ENCODE assay signal across 33 cellular contexts in the genomic region with DNA sequence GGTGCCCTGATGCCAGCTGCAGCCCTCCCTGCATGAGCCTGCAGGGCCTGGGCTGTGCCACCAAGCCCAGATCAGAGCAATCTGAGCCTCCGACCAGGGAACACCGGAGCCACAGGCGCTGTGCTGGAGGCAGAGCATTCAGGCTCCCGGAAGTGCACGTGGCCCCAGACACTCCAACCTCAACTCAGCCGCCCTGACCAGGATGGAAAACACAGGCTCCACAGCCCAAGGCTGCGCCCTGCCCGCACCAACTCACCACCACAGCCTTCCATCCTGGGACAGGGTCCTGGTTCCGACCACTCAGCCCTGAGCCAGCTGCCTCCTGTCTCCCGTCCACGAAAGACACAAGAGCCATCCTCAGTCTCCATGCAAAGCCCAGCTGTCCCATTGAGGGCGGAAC. TPM values are rescaled to one million over a fixed set of nuclear protein-coding genes. Genes with fewer than 3 reads are reported as not detected.
"Had no signal": no experiment of that assay in that cellular context is flagged by ENCODE, and none has a peak within 500 bp of the region (broad histone marks: within the 10 kb centered on the region; RNA-seq: fewer than 3 reads in every experiment).

No MANE protein-coding gene starts in this region.

- DNase-seq: activated CD4-positive, alpha-beta memory T cell treated with anti-CD3 and anti-CD28 coated beads, Interleukin-2, amount 10 ng/mL, durations not matched to agents 7 days and 5 days; activated CD4-positive, alpha-beta T cell treated with anti-CD3 and anti-CD28 coated beads for 48 hours; activated naive CD8-positive, alpha-beta T cell treated with anti-CD3 and anti-CD28 coated beads, Interleukin-2, amount 50 U/mL, for 24 hours; activated T-cell treated with anti-CD3 and anti-CD28 coated beads, Interleukin-2, amount 50 U/mL, for 4 hours; colonic mucosa; effector memory CD4-positive, alpha-beta T cell; erythroblast; islet precursor cell; left cardiac atrium; midbrain; retina; sigmoid colon; small intestine; stimulated activated CD4-positive, alpha-beta T cell treated with anti-CD3 and anti-CD28 coated beads, Interleukin-4, amount 100 ng/mL, for 4 hours; stimulated activated CD8-positive, alpha-beta memory T cell treated with anti-CD3 and anti-CD28 coated beads, Interleukin-4, amount 100 ng/mL, for 48 hours; stimulated activated naive B cell treated with anti-CD40 and anti-IgM and Interleukin-4, amounts not matched to agents 10 μg/mL and 1 μg/mL and 100 μg/mL, for 72 hours; SW 1271; T-helper 9 cell had no signal

- H3K27ac Mint-ChIP-seq: activated CD4-positive, alpha-beta memory T cell treated with anti-CD3 and anti-CD28 coated beads, Interleukin-2, amount 10 ng/mL, durations not matched to agents 7 days and 5 days; activated naive CD4-positive, alpha-beta T cell treated with anti-CD3 and anti-CD28 coated beads, Interleukin-2, amount 50 U/mL, for 24 hours; activated naive CD8-positive, alpha-beta T cell treated with anti-CD3 and anti-CD28 coated beads, Interleukin-2, amount 50 U/mL, for 24 hours; activated T-helper 17 cell treated with anti-CD3 and anti-CD28 coated beads, Interleukin-2, amount 50 U/mL, for 72 hours; memory B cell; nephron; stimulated activated naive B cell treated with anti-CD40 and anti-IgM and Interleukin-4, amounts not matched to agents 10 μg/mL and 1 μg/mL and 100 μg/mL, for 72 hours; T-helper 1 cell treated with Interleukin-12 subunit alpha and Interleukin-12 subunit beta and Interleukin-4 antibody, amounts not matched to agents 30 μg/mL and 1 μg/mL, for 36 hours had no signal

- ATAC-seq: activated CD4-positive, CD25-positive, alpha-beta regulatory T cell treated with anti-CD3 and anti-CD28 coated beads, Interleukin-2, amount 50 U/mL, for 24 hours; activated naive CD8-positive, alpha-beta T cell treated with anti-CD3 and anti-CD28 coated beads, Interleukin-2, amount 50 U/mL, for 24 hours; activated T-cell treated with anti-CD3 and anti-CD28 coated beads, Interleukin-2, amount 50 U/mL, for 4 hours; activated T-helper 17 cell treated with anti-CD3 and anti-CD28 coated beads, Interleukin-2, amount 50 U/mL, for 72 hours; gastroesophageal sphincter; left cardiac atrium; pancreas; stimulated activated naive B cell treated with anti-CD40 and anti-IgM and Interleukin-4, amounts not matched to agents 10 μg/mL and 1 μg/mL and 100 μg/mL, for 72 hours had no signal

- H3K9me3 Mint-ChIP-seq: activated CD4-positive, alpha-beta memory T cell treated with anti-CD3 and anti-CD28 coated beads, Interleukin-2, amount 10 ng/mL, durations not matched to agents 7 days and 5 days; activated naive CD4-positive, alpha-beta T cell treated with anti-CD3 and anti-CD28 coated beads, Interleukin-2, amount 50 U/mL, for 24 hours; activated naive CD8-positive, alpha-beta T cell treated with anti-CD3 and anti-CD28 coated beads, Interleukin-2, amount 50 U/mL, for 24 hours; activated T-cell treated with anti-CD3 and anti-CD28 coated beads, Interleukin-2, amount 50 U/mL, for 4 hours; activated T-helper 17 cell treated with anti-CD3 and anti-CD28 coated beads, Interleukin-2, amount 50 U/mL, for 72 hours; memory B cell; stimulated activated naive B cell treated with anti-CD40 and anti-IgM and Interleukin-4, amounts not matched to agents 10 μg/mL and 1 μg/mL and 100 μg/mL, for 72 hours; T-helper 1 cell treated with Interleukin-12 subunit alpha and Interleukin-12 subunit beta and Interleukin-4 antibody, amounts not matched to agents 30 μg/mL and 1 μg/mL, for 36 hours had no signal

- H3K4me3 Mint-ChIP-seq: activated CD4-positive, alpha-beta memory T cell treated with anti-CD3 and anti-CD28 coated beads, Interleukin-2, amount 10 ng/mL, durations not matched to agents 7 days and 5 days; activated naive CD4-positive, alpha-beta T cell treated with anti-CD3 and anti-CD28 coated beads, Interleukin-2, amount 50 U/mL, for 24 hours; activated naive CD8-positive, alpha-beta T cell treated with anti-CD3 and anti-CD28 coated beads, Interleukin-2, amount 50 U/mL, for 24 hours; activated T-cell treated with anti-CD3 and anti-CD28 coated beads, Interleukin-2, amount 50 U/mL, for 4 hours; activated T-helper 17 cell treated with anti-CD3 and anti-CD28 coated beads, Interleukin-2, amount 50 U/mL, for 72 hours; memory B cell; nephron; stimulated activated naive B cell treated with anti-CD40 and anti-IgM and Interleukin-4, amounts not matched to agents 10 μg/mL and 1 μg/mL and 100 μg/mL, for 72 hours; T-helper 1 cell treated with Interleukin-12 subunit alpha and Interleukin-12 subunit beta and Interleukin-4 antibody, amounts not matched to agents 30 μg/mL and 1 μg/mL, for 36 hours had no signal

- H3K4me1 Mint-ChIP-seq: activated CD4-positive, alpha-beta memory T cell treated with anti-CD3 and anti-CD28 coated beads, Interleukin-2, amount 10 ng/mL, durations not matched to agents 7 days and 5 days had no signal

- H3K27me3 Mint-ChIP-seq: activated CD4-positive, alpha-beta memory T cell treated with anti-CD3 and anti-CD28 coated beads, Interleukin-2, amount 10 ng/mL, durations not matched to agents 7 days and 5 days; activated naive CD4-positive, alpha-beta T cell treated with anti-CD3 and anti-CD28 coated beads, Interleukin-2, amount 50 U/mL, for 24 hours; activated naive CD8-positive, alpha-beta T cell treated with anti-CD3 and anti-CD28 coated beads, Interleukin-2, amount 50 U/mL, for 24 hours; activated T-helper 17 cell treated with anti-CD3 and anti-CD28 coated beads, Interleukin-2, amount 50 U/mL, for 72 hours; memory B cell; stimulated activated naive B cell treated with anti-CD40 and anti-IgM and Interleukin-4, amounts not matched to agents 10 μg/mL and 1 μg/mL and 100 μg/mL, for 72 hours had no signal

- H3K27ac ChIP-seq: breast epithelium, colonic mucosa, gastroesophageal sphincter, hepatocyte, pancreas, prostate gland, sigmoid colon, tibial nerve, VCaP had no signal

RNA-seq across cellular contexts. Expression of gene SOX8, which starts 29.2 kb away (rescaled TPM):
- total RNA-seq: fibroblast of lung, fibroblast of villous mesenchyme had no signal
